ENCODE assay signal across 12 cellular contexts in the genomic region with DNA sequence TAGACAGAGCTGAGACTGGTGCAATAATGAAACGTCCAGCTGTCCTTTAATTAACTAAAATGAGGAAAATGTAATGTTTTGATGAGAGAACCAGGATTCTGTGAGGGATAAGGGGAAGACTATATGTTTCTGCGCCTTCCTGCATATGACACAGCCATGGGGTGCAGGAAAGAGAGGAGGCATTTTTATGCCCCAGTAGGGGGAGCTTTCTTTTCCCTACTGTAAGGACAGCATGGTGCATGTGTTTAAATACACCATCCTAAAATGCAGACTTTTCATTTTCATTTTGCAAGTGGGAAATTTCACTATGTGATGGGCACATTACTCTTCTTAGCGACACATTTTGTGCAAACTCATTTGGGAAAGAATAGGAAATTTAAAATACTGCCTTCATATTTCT.
DNase-seq lines count a peak whose midpoint lies in the region; ATAC-seq, FAIRE-seq and TF ChIP-seq lines count a peak whose summit lies in the region.
"Had no signal": no experiment of that assay in that cellular context is flagged by ENCODE, and none has a peak within 500 bp of the region (broad histone marks: within the 10 kb centered on the region; RNA-seq: fewer than 3 reads in every experiment).

No MANE protein-coding gene starts in this region.

- H3K36me3 ChIP-seq in H1 (ENCODE audit: control insufficient read depth in 2 of 4, insufficient read depth in 4 of 4, low read length in 3 of 4) = no peaks in the 10 kb centered on the region

- H3K27me3 Mint-ChIP-seq in immature natural killer cell (ENCODE audit: low read depth in 3 of 3) = peaks cover 0 to 4% (median 2%) of the 10 kb centered on the region in 3 donors
- no peaks in the 10 kb centered on the region for H3K27me3 Mint-ChIP-seq in activated T-cell treated with anti-CD3 and anti-CD28 coated beads, Interleukin-2, amount 50 U/mL, for 72 hours (ENCODE audit: low read depth)
- H3K27me3 Mint-ChIP-seq: activated naive CD4-positive, alpha-beta T cell treated with anti-CD3 and anti-CD28 coated beads, Interleukin-2, amount 50 U/mL, for 24 hours; B cell had no signal

- CTCF ChIA-PET in H1 (lab: Charles Lee; ENCODE audit: partially characterized antibody) = interaction anchor here (0.6 to 1.6 kb wide), 18 partner anchors 9 to 373 kb away, joined by 3 to 5 read pairs (median 3); no protein-coding TSS in a partner anchor

- no peak for TF ChIP-seq EP300 in H1 (IDR thresholded peaks at IDR 0.05; ENCODE audit: borderline replicate concordance in 1 of 2, low read depth in 2 of 2, low read length in 2 of 2)

- H3K23me2 ChIP-seq in H1 (ENCODE audit: low read depth, low read length) = no peaks in the 10 kb centered on the region; the same call in 1 of the 2 replicates

- no peak overlapping the region for H2BK15ac ChIP-seq in H1 (ENCODE audit: low read length)

- no peak for ATAC-seq in activated T-cell treated with anti-CD3 and anti-CD28 coated beads, Interleukin-2, amount 50 U/mL, for 72 hours (replicated peaks in 1 of 2)
- no peak for ATAC-seq in HG03378 (IDR thresholded peaks at IDR 0.05; ENCODE audit: unreplicated experiment)

- H3K56ac ChIP-seq in H1 (replicated peaks; ENCODE audit: insufficient read length, low read depth, low read length) = no peak overlapping the region

- no peak overlapping the region for H4K8ac ChIP-seq in H1 (ENCODE audit: extremely low read depth, insufficient read depth, low read length)

- no peak overlapping the region for H3K23ac ChIP-seq in H1 (ENCODE audit: insufficient read length)

- no peak overlapping the region for H3K4ac ChIP-seq in H1 (replicated peaks; ENCODE audit: insufficient read length, low read depth, low read length)

- no peak overlapping the region for H3K27ac Mint-ChIP-seq in immature natural killer cell
- no peak overlapping the region for H3K27ac Mint-ChIP-seq in activated T-cell treated with anti-CD3 and anti-CD28 coated beads, Interleukin-2, amount 50 U/mL, for 72 hours
- H3K27ac Mint-ChIP-seq: activated naive CD4-positive, alpha-beta T cell treated with anti-CD3 and anti-CD28 coated beads, Interleukin-2, amount 50 U/mL, for 24 hours; B cell had no signal

- H3K79me1 ChIP-seq in H1 (ENCODE audit: low read depth, low read length) = no peaks in the 10 kb centered on the region

- no peak overlapping the region for H2BK5ac ChIP-seq in H1 (ENCODE audit: low read depth, low read length)

- TF ChIP-seq CTCF in NB4 (IDR thresholded peaks at IDR 0.05; ENCODE audit: low read depth, low read length) (peak; percentile 48), H1 (IDR thresholded peaks at IDR 0.05; ENCODE audit: control extremely low read depth in 1 of 3, insufficient read depth in 1 of 3, low read depth in 1 of 3, low read length in 3 of 3) (peak; percentile 17 to 66 (median 53)), retinal pigment epithelial cell (conservative IDR thresholded peaks at IDR 0.05; ENCODE audit: low read depth, low read length) (peak; percentile 62)

- H2BK20ac ChIP-seq in H1 (ENCODE audit: low read length) = no peak overlapping the region

- DNase-seq in NCI-H510A (lab: John Stamatoyannopoulos, UW) (peak; percentile 2), NCI-H510A treated with DMSO at 0.1 percent for 48 hours (lab: John Stamatoyannopoulos, UW) (no peak), NB4 (ENCODE audit: low read depth) (peak; percentile 27), H1 (ENCODE audit: low read depth in 1 of 2, low spot score in 2 of 2) (no peak), retinal pigment epithelial cell (ENCODE audit: low read depth) (no peak), immature natural killer cell (no peak)
- no peak for DNase-seq in activated T-cell treated with anti-CD3 and anti-CD28 coated beads, Interleukin-2, amount 50 U/mL, for 72 hours
- DNase-seq: NCI-H2029 had no signal

- no peaks in the 10 kb centered on the region for H3K9me3 Mint-ChIP-seq in immature natural killer cell
- H3K9me3 Mint-ChIP-seq in activated T-cell treated with anti-CD3 and anti-CD28 coated beads, Interleukin-2, amount 50 U/mL, for 72 hours = no peaks in the 10 kb centered on the region
- H3K9me3 Mint-ChIP-seq: activated naive CD4-positive, alpha-beta T cell treated with anti-CD3 and anti-CD28 coated beads, Interleukin-2, amount 50 U/mL, for 24 hours had no signal

- no peak overlapping the region for H3K14ac ChIP-seq in H1 (ENCODE audit: insufficient read length)

- TF ChIP-seq POLR2A in NB4 (IDR thresholded peaks at IDR 0.05; ENCODE audit: extremely low read depth, insufficient read length) = no peak
- no peak for TF ChIP-seq POLR2A in H1 (IDR thresholded peaks at IDR 0.05; ENCODE audit: control extremely low read depth in 1 of 2, low read depth in 2 of 2, low read length in 2 of 2)

- H3K79me2 ChIP-seq in H1 (ENCODE audit: control insufficient read depth in 1 of 2, insufficient read depth in 2 of 2, low read length in 2 of 2) = no peaks in the 10 kb centered on the region

- H3K18ac ChIP-seq in H1 (ENCODE audit: extremely low read depth, low read length) = no peak overlapping the region

- no peak overlapping the region for H3K9ac ChIP-seq in H1 (replicated peaks in 1 of 4; ENCODE audit: extremely low read depth in 1 of 4, low read depth in 3 of 4, low read length in 3 of 4)

- H4K91ac ChIP-seq in H1 (replicated peaks; ENCODE audit: insufficient read length, low read length) = no peak overlapping the region

- H2AK5ac ChIP-seq in H1 (ENCODE audit: low read depth, low read length) = no peak overlapping the region

- POLR2A ChIA-PET in H1 (lab: Charles Lee; ENCODE audit: partially characterized antibody) = no interaction called here

- H2BK12ac ChIP-seq in H1 (ENCODE audit: low read depth, low read length) = no peak overlapping the region

- no peak overlapping the region for H2AFZ ChIP-seq in H1 (ENCODE audit: low read length)

- H2BK120ac ChIP-seq in H1 (replicated peaks; ENCODE audit: low read depth, low read length) = no peak overlapping the region

- H3K36me3 Mint-ChIP-seq in immature natural killer cell = peaks cover 0 to 11% (median 3%) of the 10 kb centered on the region in 3 donors
- H3K36me3 Mint-ChIP-seq in activated T-cell treated with anti-CD3 and anti-CD28 coated beads, Interleukin-2, amount 50 U/mL, for 72 hours (ENCODE audit: insufficient read depth in 2 of 2) = peaks cover 0 to 3% of the 10 kb centered on the region in 2 donors

- H3K27ac ChIP-seq in H1 (ENCODE audit: low read depth, low read length) = no peak overlapping the region

- H4K20me1 ChIP-seq in H1 (replicated peaks in 1 of 2; ENCODE audit: control insufficient read depth in 1 of 2, insufficient read depth in 2 of 2, low read length in 2 of 2) = no peaks in the 10 kb centered on the region

- H3K4me3 ChIP-seq in NB4 (ENCODE audit: low read depth, low read length) (no peak overlapping the region), H1 (ENCODE audit: extremely low read depth in 1 of 4, insufficient read depth in 2 of 4, low read depth in 3 of 4, low read length in 4 of 4) (no peak overlapping the region), retinal pigment epithelial cell (ENCODE audit: low read length) (no peak overlapping the region)

- no peak overlapping the region for H4K5ac ChIP-seq in H1 (ENCODE audit: insufficient read length, low read depth, low read length)

- FAIRE-seq in H1 (lab: Jason Lieb, UNC) = peak; percentile 48
- FAIRE-seq: TTC549 had no signal

- peak; percentile 50 to 56 for TF ChIP-seq RAD21 in H1 (IDR thresholded peaks at IDR 0.05 in 1 of 2, conservative IDR thresholded peaks at IDR 0.05 in 1 of 2; ENCODE audit: low read depth in 2 of 2, low read length in 2 of 2)

- H3K4me1 Mint-ChIP-seq in immature natural killer cell = peaks cover 2 to 5% of the 10 kb centered on the region in 2 donors
- peaks cover 14% of the 10 kb centered on the region for H3K4me1 Mint-ChIP-seq in activated T-cell treated with anti-CD3 and anti-CD28 coated beads, Interleukin-2, amount 50 U/mL, for 72 hours (ENCODE audit: low read depth)
- H3K4me1 Mint-ChIP-seq: B cell had no signal

- H3K4me2 ChIP-seq in H1 (ENCODE audit: insufficient read depth in 1 of 2, low read depth in 2 of 2, low read length in 2 of 2) = no peak overlapping the region

- H3K4me1 ChIP-seq in H1 (replicated peaks in 1 of 4; ENCODE audit: control insufficient read depth in 3 of 4, insufficient read depth in 4 of 4, low read length in 3 of 4) = peaks cover 0 to 4% (median 0%) of the 10 kb centered on the region in 4 experiments; a peak in 1 of 7 replicates

- no peak overlapping the region for H3K4me3 Mint-ChIP-seq in immature natural killer cell
- H3K4me3 Mint-ChIP-seq in activated T-cell treated with anti-CD3 and anti-CD28 coated beads, Interleukin-2, amount 50 U/mL, for 72 hours = no peak overlapping the region
- H3K4me3 Mint-ChIP-seq: activated naive CD4-positive, alpha-beta T cell treated with anti-CD3 and anti-CD28 coated beads, Interleukin-2, amount 50 U/mL, for 24 hours; B cell had no signal

- H3K27me3 ChIP-seq in H1 (replicated peaks in 1 of 4; ENCODE audit: control insufficient read depth in 3 of 4, extremely low read depth in 1 of 4, insufficient read depth in 3 of 4, low read length in 3 of 4) = no peaks in the 10 kb centered on the region

- WGBS in H1 (ENCODE audit: extremely low coverage in 1 of 2, insufficient coverage in 1 of 2, insufficient read length in 1 of 2, insufficient replicate concordance in 2 of 2, low coverage in 1 of 2, low lambda C conversion rate in 2 of 2, missing lambda C conversion rate in 1 of 2), 2 experiments = 64% methylated on average over 3 of the region's 3 CpGs; no CpG with 5 or more reads in 1 of the 2 experiments

- H3K9me3 ChIP-seq in H1 (ENCODE audit: insufficient read depth in 2 of 2, low read depth in 1 of 2, low read length in 1 of 2) = no peaks in the 10 kb centered on the region

TF ChIP-seq in H1, 55 proteins besides CTCF, POLR2A, EP300 and RAD21 (continues in another document):
- TF ChIP-seq CBX8 (IDR thresholded peaks at IDR 0.05; ENCODE audit: borderline replicate concordance, low read depth, low read length) (no peak), TAF1 (IDR thresholded peaks at IDR 0.05; ENCODE audit: low read depth, low read length) (no peak), SIRT6 (IDR thresholded peaks at IDR 0.05; ENCODE audit: low read length) (no peak), RFX5 (IDR thresholded peaks at IDR 0.05; ENCODE audit: borderline replicate concordance, low read depth, low read length) (no peak), CHD1 (IDR thresholded peaks at IDR 0.05; ENCODE audit: low read depth, low read length) (no peak), POLR2AphosphoS5 (IDR thresholded peaks at IDR 0.05; ENCODE audit: low read depth, low read length) (no peak)
- TF ChIP-seq, protein P1, sequence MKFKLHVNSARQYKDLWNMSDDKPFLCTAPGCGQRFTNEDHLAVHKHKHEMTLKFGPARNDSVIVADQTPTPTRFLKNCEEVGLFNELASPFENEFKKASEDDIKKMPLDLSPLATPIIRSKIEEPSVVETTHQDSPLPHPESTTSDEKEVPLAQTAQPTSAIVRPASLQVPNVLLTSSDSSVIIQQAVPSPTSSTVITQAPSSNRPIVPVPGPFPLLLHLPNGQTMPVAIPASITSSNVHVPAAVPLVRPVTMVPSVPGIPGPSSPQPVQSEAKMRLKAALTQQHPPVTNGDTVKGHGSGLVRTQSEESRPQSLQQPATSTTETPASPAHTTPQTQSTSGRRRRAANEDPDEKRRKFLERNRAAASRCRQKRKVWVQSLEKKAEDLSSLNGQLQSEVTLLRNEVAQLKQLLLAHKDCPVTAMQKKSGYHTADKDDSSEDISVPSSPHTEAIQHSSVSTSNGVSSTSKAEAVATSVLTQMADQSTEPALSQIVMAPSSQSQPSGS (IDR thresholded peaks at IDR 0.05; ENCODE audit: low read length) = no peak

Comparison
In these comparisons a context has a peak if more than half of its experiments do, and no peak if none do; other contexts are left out.
1. DNase-seq: peak in NCI-H510A (single experiment) and NB4 (single experiment); none in NCI-H510A treated with DMSO at 0.1 percent for 48 hours (single experiment), H1 (0 of 2), retinal pigment epithelial cell (single experiment), immature natural killer cell (0 of 3) and activated T-cell treated with anti-CD3 and anti-CD28 coated beads, Interleukin-2, amount 50 U/mL, for 72 hours (0 of 2).
2. Peak in every context shown above with its lines, with median percentiles within 50 percentile points of each other: CTCF ChIP-seq.